ENCODE assay signal across 1 cellular context in the genomic region with DNA sequence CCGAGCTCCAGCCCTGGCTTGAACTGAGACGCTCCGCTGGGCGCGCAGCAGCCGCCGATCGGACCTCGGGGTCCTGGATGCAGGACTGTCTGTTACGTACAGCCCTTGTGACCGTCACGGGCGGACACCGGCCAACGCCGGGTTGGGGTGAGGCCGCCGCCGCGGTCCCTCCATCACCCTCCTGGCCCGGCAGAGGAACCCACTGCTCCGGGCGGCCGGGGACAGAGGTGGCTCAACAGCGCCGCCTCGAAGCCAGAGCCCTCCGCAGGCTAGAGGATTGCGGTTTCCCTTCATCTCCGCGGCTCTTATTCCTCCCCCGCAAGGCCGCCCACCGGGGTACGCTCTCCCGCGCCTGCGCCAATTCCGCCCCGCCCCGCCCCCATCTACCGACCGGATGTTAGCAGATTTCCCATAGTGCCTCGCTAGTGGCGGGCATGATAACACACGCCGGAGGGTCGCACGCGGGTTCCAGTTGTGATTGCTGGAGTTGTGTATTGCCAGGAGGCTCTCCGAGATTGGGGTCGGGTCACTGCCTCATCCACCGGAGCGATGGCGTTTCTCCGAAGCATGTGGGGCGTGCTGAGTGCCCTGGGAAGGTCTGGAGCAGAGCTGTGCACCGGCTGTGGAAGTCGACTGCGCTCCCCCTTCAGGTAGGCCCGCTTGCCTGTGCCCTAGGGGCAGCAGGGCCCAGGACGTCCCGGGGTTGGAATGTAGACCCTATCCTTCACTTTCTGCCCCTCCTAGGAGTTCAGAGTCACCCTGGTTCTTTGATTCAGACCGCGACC.
A peak's percentile ranks its signal among the peaks of the same experiment; 100 is the strongest.
TF ChIP-seq lines count a peak whose summit lies in the region.

Gene TFAM, plus strand, starts transcription at position 412 of the 785 bp plus-strand sequence. Its CDS starts 138 bp downstream, at position 550.

TF ChIP-seq in HepG2, 621 proteins besides CTCF, POLR2A, EP300 and RAD21 (continued from another document):
- TF ChIP-seq ZSCAN29 (CRISPR knock-in tag; conservative IDR thresholded peaks at IDR 0.05), result 0 out of 2 replicates have a peak, but pooled peaks have one; percentile 23
- TF ChIP-seq ZNF317 (CRISPR knock-in tag; IDR thresholded peaks at IDR 0.05), result 0 out of 2 replicates have a peak, but pooled peaks have one; percentile 57
- no peak for TF ChIP-seq IKZF1 (IDR thresholded peaks at IDR 0.05)
- TF ChIP-seq GMEB1 (CRISPR knock-in tag; IDR thresholded peaks at IDR 0.05; ENCODE audit: borderline replicate concordance), result peak; percentile 67; the same call in 1 of the 2 replicates
- TF ChIP-seq CEBPG (CRISPR knock-in tag; IDR thresholded peaks at IDR 0.05), result no peak
- TF ChIP-seq ESRRA (CRISPR knock-in tag; IDR thresholded peaks at IDR 0.05; ENCODE audit: low read depth), result peak; percentile 73
- no peak for TF ChIP-seq ZNF354B (CRISPR knock-in tag; IDR thresholded peaks at IDR 0.05)
- peak; percentile 80 for TF ChIP-seq ZNF607 (CRISPR knock-in tag; IDR thresholded peaks at IDR 0.05; ENCODE audit: borderline replicate concordance)
- TF ChIP-seq ZNF644 (CRISPR knock-in tag; IDR thresholded peaks at IDR 0.05; ENCODE audit: low read depth), result no peak
- TF ChIP-seq ZNF337 (CRISPR knock-in tag; IDR thresholded peaks at IDR 0.05; ENCODE audit: borderline replicate concordance, low read depth), result 0 out of 2 replicates have a peak, but pooled peaks have one; percentile 61
- peak; percentile 82; the same call in 1 of the 2 replicates for TF ChIP-seq SIN3A (IDR thresholded peaks at IDR 0.05; ENCODE audit: borderline replicate concordance, low read depth, low read length)
- TF ChIP-seq, protein P1, sequence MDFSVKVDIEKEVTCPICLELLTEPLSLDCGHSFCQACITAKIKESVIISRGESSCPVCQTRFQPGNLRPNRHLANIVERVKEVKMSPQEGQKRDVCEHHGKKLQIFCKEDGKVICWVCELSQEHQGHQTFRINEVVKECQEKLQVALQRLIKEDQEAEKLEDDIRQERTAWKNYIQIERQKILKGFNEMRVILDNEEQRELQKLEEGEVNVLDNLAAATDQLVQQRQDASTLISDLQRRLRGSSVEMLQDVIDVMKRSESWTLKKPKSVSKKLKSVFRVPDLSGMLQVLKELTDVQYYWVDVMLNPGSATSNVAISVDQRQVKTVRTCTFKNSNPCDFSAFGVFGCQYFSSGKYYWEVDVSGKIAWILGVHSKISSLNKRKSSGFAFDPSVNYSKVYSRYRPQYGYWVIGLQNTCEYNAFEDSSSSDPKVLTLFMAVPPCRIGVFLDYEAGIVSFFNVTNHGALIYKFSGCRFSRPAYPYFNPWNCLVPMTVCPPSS (IDR thresholded peaks at IDR 0.05), result no peak
- TF ChIP-seq BCL3 (CRISPR knock-in tag; IDR thresholded peaks at IDR 0.05), result peak; percentile 88
- TF ChIP-seq ZNF839 (CRISPR knock-in tag; IDR thresholded peaks at IDR 0.05; ENCODE audit: borderline replicate concordance), result peak; percentile 26; the same call in 1 of the 2 replicates
- no peak for TF ChIP-seq ZFP41 (CRISPR knock-in tag; IDR thresholded peaks at IDR 0.05; ENCODE audit: borderline replicate concordance)
- peak; percentile 13; the same call in 1 of the 2 replicates for TF ChIP-seq ZNF629 (CRISPR knock-in tag; conservative IDR thresholded peaks at IDR 0.05)
- no peak for TF ChIP-seq ZNF296 (CRISPR knock-in tag; conservative IDR thresholded peaks at IDR 0.05)
- 0 out of 2 replicates have a peak, but pooled peaks have one; percentile 28 for TF ChIP-seq HNRNPUL1 (IDR thresholded peaks at IDR 0.05; ENCODE audit: low read depth, low read length)
